In the genomic region with DNA sequence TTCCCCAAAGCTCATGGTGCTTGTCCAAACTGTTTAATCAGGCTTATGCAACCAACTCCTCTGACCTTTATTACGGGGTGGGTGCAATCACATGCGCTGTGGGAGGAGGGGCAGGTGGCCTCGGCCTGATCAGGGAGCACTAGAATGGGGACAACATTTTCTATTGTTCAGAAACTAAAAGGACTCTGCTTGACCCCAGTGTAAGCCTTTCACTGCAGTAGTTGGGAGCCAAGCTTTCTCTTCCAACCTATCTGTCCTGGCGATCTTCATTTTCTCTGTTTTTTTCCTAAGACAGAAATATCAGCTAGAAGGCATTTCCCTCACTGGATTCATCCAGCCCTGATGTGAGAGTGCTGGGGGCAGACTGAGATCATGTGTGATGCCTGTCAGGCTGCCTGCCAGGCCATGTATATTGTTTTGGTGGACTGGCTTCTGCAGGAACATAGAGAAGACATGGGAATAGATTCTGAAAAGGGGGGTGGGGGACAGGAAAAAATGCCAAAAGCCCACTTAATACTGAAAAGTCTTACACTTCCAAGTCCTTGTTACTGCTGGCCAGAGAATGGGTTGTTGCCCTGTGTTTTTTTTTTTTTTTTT, we compare ENCODE assay signal across 11 cellular contexts.
A peak's percentile ranks its signal among the peaks of the same experiment; 100 is the strongest.
DNase-seq lines count a peak whose midpoint lies in the region; ATAC-seq, FAIRE-seq and TF ChIP-seq lines count a peak whose summit lies in the region.
"Had no signal": no experiment of that assay in that cellular context is flagged by ENCODE, and none has a peak within 500 bp of the region (broad histone marks: within the 10 kb centered on the region; RNA-seq: fewer than 3 reads in every experiment).

No MANE protein-coding gene starts in this region.

- 34% methylated on average over 4 of the region's 4 CpGs for WGBS in urinary bladder

- H3K9me1 ChIP-seq in endothelial cell of umbilical vein (replicated peaks; ENCODE audit: control insufficient read depth, extremely low read depth, insufficient read depth, low read length) = no peaks in the 10 kb centered on the region

- no peaks in the 10 kb centered on the region for H3K27me3 ChIP-seq in endothelial cell of umbilical vein (ENCODE audit: control insufficient read depth in 2 of 2, insufficient read depth in 2 of 2, low read length in 2 of 2)
- no peaks in the 10 kb centered on the region for H3K27me3 ChIP-seq in muscle layer of colon (ENCODE audit: control insufficient read depth in 1 of 2, insufficient read depth in 2 of 2, low read length in 2 of 2)

- dilution Hi-C loops in endothelial cell of umbilical vein (cut with MboI; ENCODE audit: extremely low pct_ligation_motif_present, low sequenced_read_pairs) = no loop called here

- ATAC-seq in HG03280 (IDR thresholded peaks at IDR 0.05; ENCODE audit: unreplicated experiment) = no peak

- no peak overlapping the region for H3K4me2 ChIP-seq in endothelial cell of umbilical vein (ENCODE audit: insufficient read depth, low read length)

- H3K27me3 Mint-ChIP-seq in immature natural killer cell (ENCODE audit: low read depth in 3 of 3) = peaks cover 0 to 4% (median 1%) of the 10 kb centered on the region in 3 donors
- H3K27me3 Mint-ChIP-seq in CD14-positive monocyte (ENCODE audit: low read depth in 3 of 3) = peaks cover 0 to 3% (median under 1%) of the 10 kb centered on the region in 3 donors

- POLR2A ChIA-PET in endothelial cell of umbilical vein (lab: Charles Lee) = interaction anchor here (0.7 kb wide), 1 partner anchor 9 kb away, joined by 3 read pairs; no protein-coding TSS in a partner anchor

- H3K9ac ChIP-seq in endothelial cell of umbilical vein (replicated peaks; ENCODE audit: extremely low read depth, insufficient read depth, low read length) = no peak overlapping the region
- H3K9ac ChIP-seq in muscle layer of colon (ENCODE audit: low read length) = peak overlapping the region; percentile 29

- peaks cover 8% of the 10 kb centered on the region for H3K4me1 ChIP-seq in endothelial cell of umbilical vein (ENCODE audit: control insufficient read depth, extremely low read depth, insufficient read depth, low read length)
- peaks cover 66% of the 10 kb centered on the region for H3K4me1 ChIP-seq in muscle layer of colon (ENCODE audit: insufficient read depth, low read length)
- H3K4me1 ChIP-seq in urinary bladder (ENCODE audit: insufficient read depth) = no peaks in the 10 kb centered on the region

- TF ChIP-seq POLR2A in endothelial cell of umbilical vein (IDR thresholded peaks at IDR 0.05; ENCODE audit: low read depth, low read length) = no peak

- TF ChIP-seq CTCF in endothelial cell of umbilical vein (IDR thresholded peaks at IDR 0.05; ENCODE audit: extremely low read depth in 1 of 2, insufficient read depth in 1 of 2, low read depth in 1 of 2, low read length in 2 of 2) = no peak
- TF ChIP-seq CTCF in CD14-positive monocyte (IDR thresholded peaks at IDR 0.05) = no peak

- H3K79me2 ChIP-seq in endothelial cell of umbilical vein (ENCODE audit: control insufficient read depth, insufficient read depth, low read length) = no peaks in the 10 kb centered on the region

- H3K36me3 ChIP-seq in endothelial cell of umbilical vein (ENCODE audit: control insufficient read depth in 2 of 2, extremely low read depth in 1 of 2, insufficient read depth in 2 of 2, low read length in 2 of 2) = no peaks in the 10 kb centered on the region
- no peaks in the 10 kb centered on the region for H3K36me3 ChIP-seq in muscle layer of colon (ENCODE audit: insufficient read depth, low read length)
- no peaks in the 10 kb centered on the region for H3K36me3 ChIP-seq in urinary bladder (ENCODE audit: insufficient read depth)

- no TSS peak for BruUV-seq in endothelial cell of umbilical vein (replicated peaks; lab: Mats Ljungman, UMichigan)

- H3K27ac Mint-ChIP-seq in immature natural killer cell (no peak overlapping the region), CD14-positive monocyte (no peak overlapping the region)

- peak overlapping the region; percentile 53 for H2AFZ ChIP-seq in endothelial cell of umbilical vein (ENCODE audit: low read depth, low read length)

- H4K20me1 ChIP-seq in endothelial cell of umbilical vein (replicated peaks; ENCODE audit: control insufficient read depth, extremely low read depth, insufficient read depth, low read length) = no peaks in the 10 kb centered on the region

- H3K9me3 ChIP-seq in endothelial cell of umbilical vein (replicated peaks; ENCODE audit: control insufficient read depth, insufficient read depth, low read length) (no peaks in the 10 kb centered on the region), muscle layer of colon (ENCODE audit: low read length) (no peaks in the 10 kb centered on the region)

- CTCF ChIA-PET in endothelial cell of umbilical vein (lab: Charles Lee) = interaction anchor here (0.7 to 1.6 kb wide), 6 partner anchors 9 to 561 kb away, joined by 3 to 6 read pairs (median 4); no protein-coding TSS in a partner anchor

- intact Hi-C loops in endothelial cell of umbilical vein (cut with micrococcal nuclease) = no loop called here
- intact Hi-C loops in CD14-positive monocyte (cut with micrococcal nuclease) = no loop called here

- H3K27ac ChIP-seq in endothelial cell of umbilical vein (ENCODE audit: insufficient read depth, low read depth, low read length) (no peak overlapping the region), muscle layer of colon (ENCODE audit: low read depth, low read length) (peak overlapping the region; percentile 59), urinary bladder (ENCODE audit: low read depth) (peak overlapping the region; percentile 12)

- no peaks in the 10 kb centered on the region for H3K4me1 Mint-ChIP-seq in immature natural killer cell
- H3K4me1 Mint-ChIP-seq in CD14-positive monocyte = peaks cover 16% of the 10 kb centered on the region

- H3K9me3 Mint-ChIP-seq in immature natural killer cell (no peaks in the 10 kb centered on the region), CD14-positive monocyte (no peaks in the 10 kb centered on the region)

- no peak for FAIRE-seq in endothelial cell of umbilical vein (lab: Jason Lieb, UNC)
- FAIRE-seq: endometrium had no signal

- H3K4me3 ChIP-seq in endothelial cell of umbilical vein (replicated peaks in 1 of 3; ENCODE audit: insufficient read depth in 1 of 3, low read depth in 1 of 3, low read length in 3 of 3) (no peak overlapping the region), muscle layer of colon (ENCODE audit: low read depth in 1 of 2, low read length in 2 of 2) (no peak overlapping the region), urinary bladder (ENCODE audit: low read depth, low read length) (no peak overlapping the region)

- DNase-seq in NCI-H2227 (lab: John Stamatoyannopoulos, UW; ENCODE audit: unreplicated experiment) (peak; percentile 21), NCI-H2227 treated with DMSO at 0.1 percent for 48 hours (lab: John Stamatoyannopoulos, UW) (no peak), endothelial cell of umbilical vein (ENCODE audit: low read depth, low spot score) (peak; percentile 94), immature natural killer cell (no peak), CD14-positive monocyte (ENCODE audit: low spot score) (no peak)
- DNase-seq: 8988T; stimulated activated CD4-positive, alpha-beta T cell treated with anti-CD3 and anti-CD28 coated beads, Interleukin-1b, Interleukin-23, amount 100 ng/mL, for 48 hours had no signal

- H3K4me3 Mint-ChIP-seq in immature natural killer cell = no peak overlapping the region
- no peak overlapping the region for H3K4me3 Mint-ChIP-seq in CD14-positive monocyte

- H3K36me3 Mint-ChIP-seq in immature natural killer cell = no peaks in the 10 kb centered on the region
- no peaks in the 10 kb centered on the region for H3K36me3 Mint-ChIP-seq in CD14-positive monocyte

TF ChIP-seq in endothelial cell of umbilical vein, 7 proteins besides CTCF, POLR2A, EP300 and RAD21:
- TF ChIP-seq EZH2 (IDR thresholded peaks at IDR 0.05; ENCODE audit: borderline replicate concordance, low read depth, low read length, severe bottlenecking) (no peak), POLR2AphosphoS5 (IDR thresholded peaks at IDR 0.05; ENCODE audit: insufficient read depth, low read depth, low read length) (no peak), FOS (IDR thresholded peaks at IDR 0.05; ENCODE audit: borderline replicate concordance, insufficient read depth, low read length) (no peak), GATA2 (IDR thresholded peaks at IDR 0.05; ENCODE audit: insufficient read depth, insufficient read length, low read depth, low read length) (no peak), MYC (IDR thresholded peaks at IDR 0.05; ENCODE audit: low read depth, low read length) (no peak), JUN (IDR thresholded peaks at IDR 0.05; ENCODE audit: borderline replicate concordance, insufficient read depth, insufficient read length, low read depth) (no peak)
- TF ChIP-seq, protein P1, sequence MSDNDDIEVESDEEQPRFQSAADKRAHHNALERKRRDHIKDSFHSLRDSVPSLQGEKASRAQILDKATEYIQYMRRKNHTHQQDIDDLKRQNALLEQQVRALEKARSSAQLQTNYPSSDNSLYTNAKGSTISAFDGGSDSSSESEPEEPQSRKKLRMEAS (IDR thresholded peaks at IDR 0.05; ENCODE audit: insufficient read depth, insufficient read length) = no peak
TF ChIP-seq in endothelial cell of umbilical vein: peak in this region for 0.

Comparison
In these comparisons a context has a peak if more than half of its experiments do, and no peak if none do; other contexts are left out.
1. DNase-seq: peak in NCI-H2227 (single experiment) and endothelial cell of umbilical vein (single experiment); none in NCI-H2227 treated with DMSO at 0.1 percent for 48 hours (single experiment), immature natural killer cell (0 of 3) and CD14-positive monocyte (single experiment).